In genomic region chr2:86200564-86200963, GRCh38 we compare ENCODE assay signal across 7 cellular contexts. TPM values are rescaled to one million over a fixed set of nuclear protein-coding genes. Genes with fewer than 3 reads are reported as not detected.
DNase-seq lines count a peak whose midpoint lies in the region; ATAC-seq, FAIRE-seq and TF ChIP-seq lines count a peak whose summit lies in the region.
"Not testable (repeated sequence)": the region's sequence is repeated elsewhere in the genome, so short reads cannot be mapped to it uniquely, and the experiment has no call there.

No MANE protein-coding gene starts in this region.

- H3F3A ChIP-seq in MM.1S (ENCODE audit: insufficient read depth, low read length): peaks cover 11% of the 10 kb centered on the region

- CTCF ChIA-PET in HepG2 (lab: Yijun Ruan, JAX; ENCODE audit: low intra/inter-chr PET ratio, low total read pairs): not testable (repeated sequence)

- not testable (repeated sequence) for TF ChIP-seq POLR2A in HepG2 (IDR thresholded peaks at IDR 0.05; ENCODE audit: insufficient read depth in 1 of 2, low read depth in 2 of 2, low read length in 2 of 2)

- not testable (repeated sequence) for TF ChIP-seq CTCF in GM12864 (IDR thresholded peaks at IDR 0.05; ENCODE audit: low read depth, low read length, missing control alignments); MM.1S (IDR thresholded peaks at IDR 0.05; ENCODE audit: low read length); astrocyte (IDR thresholded peaks at IDR 0.05; ENCODE audit: insufficient read depth, low read depth, low read length); epithelial cell of proximal tubule (conservative IDR thresholded peaks at IDR 0.05; ENCODE audit: low read depth, low read length); HepG2 (CRISPR knock-in tag; IDR thresholded peaks at IDR 0.05); osteocyte (IDR thresholded peaks at IDR 0.05)

- peaks cover 17% of the 10 kb centered on the region for H3K4me1 ChIP-seq in MM.1S (ENCODE audit: low read length)
- not testable (repeated sequence) for H3K4me1 ChIP-seq in astrocyte (ENCODE audit: insufficient read depth, low read length)
- peaks cover 53% of the 10 kb centered on the region for H3K4me1 ChIP-seq in HepG2 (ENCODE audit: insufficient read depth, low read length)

- not testable (repeated sequence) for H3K9me3 Mint-ChIP-seq in activated CD4-positive, alpha-beta T cell treated with anti-CD3 and anti-CD28 coated beads, Interleukin-2, amount 10 ng/mL, durations not matched to agents 24 days and 14 days; astrocyte (ENCODE audit: unreplicated experiment); osteocyte (ENCODE audit: unreplicated experiment)

- H3K4me2 ChIP-seq in MM.1S (ENCODE audit: low read depth, low read length): peak overlapping the region; percentile 64
- peak overlapping the region; percentile 95 for H3K4me2 ChIP-seq in astrocyte (ENCODE audit: low read length)
- peak overlapping the region; percentile 82 for H3K4me2 ChIP-seq in HepG2 (ENCODE audit: low read depth, low read length)

- not testable (repeated sequence) for H3K9me2 ChIP-seq in MM.1S (replicated peaks; ENCODE audit: insufficient read depth, low read length)

- peak overlapping the region; percentile 80; the same call in 1 of the 2 replicates for H3K9ac ChIP-seq in MM.1S (ENCODE audit: low read length)
- peak overlapping the region; percentile 92 for H3K9ac ChIP-seq in astrocyte (ENCODE audit: low read length)
- peak overlapping the region; percentile 89 for H3K9ac ChIP-seq in HepG2 (ENCODE audit: insufficient read depth, low read depth, low read length)

- H4K20me1 ChIP-seq in MM.1S (ENCODE audit: insufficient read depth, low read length); HepG2 (ENCODE audit: insufficient read depth, low read length): not testable (repeated sequence)
- peaks cover 16% of the 10 kb centered on the region for H4K20me1 ChIP-seq in astrocyte (ENCODE audit: insufficient read depth, low read length)

- FAIRE-seq in astrocyte (lab: Jason Lieb, UNC); HepG2 (lab: Jason Lieb, UNC): not testable (repeated sequence)

- not testable (repeated sequence) for H2AFZ ChIP-seq in MM.1S (ENCODE audit: low read length); astrocyte (ENCODE audit: low read depth, low read length); HepG2 (ENCODE audit: low read length)

- peak overlapping the region; percentile 94 for H3K4me3 Mint-ChIP-seq in activated CD4-positive, alpha-beta T cell treated with anti-CD3 and anti-CD28 coated beads, Interleukin-2, amount 10 ng/mL, durations not matched to agents 24 days and 14 days
- H3K4me3 Mint-ChIP-seq in astrocyte (ENCODE audit: unreplicated experiment) (peak overlapping the region; percentile 97), osteocyte (ENCODE audit: unreplicated experiment) (peak overlapping the region; percentile 99)

- not testable (repeated sequence) for H3K27ac Mint-ChIP-seq in activated CD4-positive, alpha-beta T cell treated with anti-CD3 and anti-CD28 coated beads, Interleukin-2, amount 10 ng/mL, durations not matched to agents 24 days and 14 days; osteocyte (ENCODE audit: unreplicated experiment)
- peak overlapping the region; percentile 58 for H3K27ac Mint-ChIP-seq in astrocyte (ENCODE audit: unreplicated experiment)

- intact Hi-C loops in activated CD4-positive, alpha-beta T cell treated with anti-CD3 and anti-CD28 coated beads, Interleukin-2, amount 10 ng/mL, durations not matched to agents 24 days and 14 days (cut with micrococcal nuclease); HepG2 (cut with micrococcal nuclease; ENCODE audit: unreplicated experiment): not testable (repeated sequence)

- H3K4me1 Mint-ChIP-seq in activated CD4-positive, alpha-beta T cell treated with anti-CD3 and anti-CD28 coated beads, Interleukin-2, amount 10 ng/mL, durations not matched to agents 24 days and 14 days: peaks cover 26% of the 10 kb centered on the region
- H3K4me1 Mint-ChIP-seq in astrocyte (ENCODE audit: low read depth, unreplicated experiment): peaks cover 23% of the 10 kb centered on the region
- peaks cover 38% of the 10 kb centered on the region for H3K4me1 Mint-ChIP-seq in osteocyte (ENCODE audit: unreplicated experiment)

- not testable (repeated sequence) for H3K36me3 Mint-ChIP-seq in activated CD4-positive, alpha-beta T cell treated with anti-CD3 and anti-CD28 coated beads, Interleukin-2, amount 10 ng/mL, durations not matched to agents 24 days and 14 days (ENCODE audit: low read depth); astrocyte (ENCODE audit: low read depth, unreplicated experiment); osteocyte (ENCODE audit: unreplicated experiment)

- H3K27me3 Mint-ChIP-seq in activated CD4-positive, alpha-beta T cell treated with anti-CD3 and anti-CD28 coated beads, Interleukin-2, amount 10 ng/mL, durations not matched to agents 24 days and 14 days; astrocyte (ENCODE audit: low read depth, unreplicated experiment); osteocyte (ENCODE audit: unreplicated experiment): not testable (repeated sequence)

- H3K4me3 ChIP-seq in GM12864 (ENCODE audit: low read depth, low read length) (peak overlapping the region; percentile 88; the same call in 1 of the 2 replicates), MM.1S (ENCODE audit: low read length) (peak overlapping the region; percentile 68), astrocyte (ENCODE audit: insufficient read depth, low read depth, low read length) (peak overlapping the region; percentile 93), epithelial cell of proximal tubule (ENCODE audit: low read depth, low read length) (peak overlapping the region; percentile 98), HepG2 (replicated peaks in 1 of 3; ENCODE audit: insufficient read depth in 1 of 3, low read depth in 2 of 3, low read length in 3 of 3) (peak overlapping the region in 2 of 3 experiments; percentile 85 to 92; a peak in 4 of 6 replicates)

- not testable (repeated sequence) for ATAC-seq in HepG2

- POLR2A ChIA-PET in HepG2 (lab: Yijun Ruan, JAX): interaction anchor here (0.9 kb wide), 1 partner anchor 83 kb away, joined by 3 read pairs; no protein-coding TSS in a partner anchor

- not testable (repeated sequence) for TF ChIP-seq EP300 in HepG2 (IDR thresholded peaks at IDR 0.05; ENCODE audit: low read depth in 2 of 2, low read length in 2 of 2); HepG2 (CRISPR knock-in tag; IDR thresholded peaks at IDR 0.05; ENCODE audit: borderline replicate concordance)

- in situ Hi-C loops in HepG2 (cut with HindIII; ENCODE audit: extremely low pct_ligation_motif_present, low pct_unique_long_range_greater_than_20kb): not testable (repeated sequence)

- H3K36me3 ChIP-seq in MM.1S (replicated peaks; ENCODE audit: insufficient read depth, low read length); astrocyte (ENCODE audit: insufficient read depth, low read length); HepG2 (replicated peaks in 1 of 2; ENCODE audit: control insufficient read depth in 1 of 2, insufficient read depth in 2 of 2, low read length in 2 of 2): not testable (repeated sequence)

- 88% methylated on average over 11 of the region's 11 CpGs for WGBS in HepG2 (ENCODE audit: low lambda C conversion rate)

- H3K9me3 ChIP-seq in MM.1S (replicated peaks; ENCODE audit: insufficient read depth, low read length); astrocyte (ENCODE audit: insufficient read depth, low read depth, low read length); HepG2 (ENCODE audit: low read length): not testable (repeated sequence)

- H3K27me3 ChIP-seq in MM.1S (replicated peaks; ENCODE audit: insufficient read depth, low read length); astrocyte (ENCODE audit: insufficient read depth, low read length); HepG2 (ENCODE audit: control insufficient read depth in 1 of 2, insufficient read depth in 2 of 2, low read length in 2 of 2): not testable (repeated sequence)

- BruUV-seq in HepG2 (replicated peaks; lab: Mats Ljungman, UMichigan): not testable (repeated sequence)

- TF ChIP-seq RAD21 in HepG2 (CRISPR knock-in tag; IDR thresholded peaks at IDR 0.05): not testable (repeated sequence)

- H3K27ac ChIP-seq in MM.1S (ENCODE audit: low read length); astrocyte (ENCODE audit: low read depth, low read length); HepG2 (ENCODE audit: extremely low read length, insufficient read depth, low read length): not testable (repeated sequence)

- H3K79me2 ChIP-seq in MM.1S (ENCODE audit: low read length) (peaks cover 71% of the 10 kb centered on the region), astrocyte (ENCODE audit: insufficient read depth, low read length) (peaks cover 62% of the 10 kb centered on the region), HepG2 (ENCODE audit: insufficient read depth, low read length) (peaks cover 51% of the 10 kb centered on the region)

- DNase-seq in GM12864 (ENCODE audit: low read depth); MM.1S; activated CD4-positive, alpha-beta T cell treated with anti-CD3 and anti-CD28 coated beads, Interleukin-2, amount 10 ng/mL, durations not matched to agents 24 days and 14 days; astrocyte (ENCODE audit: low read depth); epithelial cell of proximal tubule (ENCODE audit: low read depth); HepG2 (ENCODE audit: low spot score); osteocyte (ENCODE audit: extremely low spot score, unreplicated experiment): not testable (repeated sequence)

RNA-seq across cellular contexts. Expression of gene MRPL35, which starts 1.3 kb away (rescaled TPM):
- 65.0 and 72.7 TPM in 2 replicates for total RNA-seq in activated CD4-positive, alpha-beta T cell treated with anti-CD3 and anti-CD28 coated beads, Interleukin-2, amount 10 ng/mL, durations not matched to agents 24 days and 14 days
- total RNA-seq in astrocyte: 31.4 and 35.2 TPM in 2 replicates
- 20.9 and 44.9 TPM in 2 replicates for total RNA-seq in epithelial cell of proximal tubule
- 97.1 and 152 TPM in 2 replicates for total RNA-seq in HepG2 (2016; rRNA removed; fragmentation: Illumina TruSeq; extraction: Trizol)
- 25.4 and 27.6 TPM in 2 replicates for total RNA-seq in HepG2 (2016; cell fraction: cytosol; rRNA removed; fragmentation: Illumina TruSeq; extraction: Trizol; ENCODE audit: low read depth)
- 97.8 and 161 TPM in 2 replicates for total RNA-seq in HepG2 (2016; cell fraction: insoluble cytoplasmic fraction; rRNA removed; fragmentation: Illumina TruSeq; extraction: Trizol)
- total RNA-seq in HepG2 (2016; cell fraction: membrane; rRNA removed; fragmentation: Illumina TruSeq; extraction: Trizol): 21.6 and 28.9 TPM in 2 replicates
- 35.9 and 40.2 TPM in 2 replicates for total RNA-seq in HepG2 (2016; cell fraction: nucleus; rRNA removed; fragmentation: Illumina TruSeq; extraction: Trizol)
- polyA plus RNA-seq in HepG2 (2011; rRNA removed): 80.5 and 86.1 TPM in 2 replicates
- polyA plus RNA-seq in HepG2 (2011; cell fraction: cytosol; rRNA removed): 62.3 and 68.7 TPM in 2 replicates
- 40.2 and 46.3 TPM in 2 replicates for polyA plus RNA-seq in HepG2 (2011; cell fraction: nucleus; rRNA removed)
- 31.5 and 48.9 TPM in 2 replicates for polyA plus RNA-seq in HepG2 (2012)
- polyA plus RNA-seq in HepG2 (2016; cell fraction: cytosol; fragmentation: Illumina TruSeq; extraction: Trizol; ENCODE audit: low read depth): 21.8 and 23.1 TPM in 2 replicates
- polyA plus RNA-seq in HepG2 (2016; cell fraction: insoluble cytoplasmic fraction; fragmentation: Illumina TruSeq; extraction: Trizol; ENCODE audit: low read depth): 148 and 150 TPM in 2 replicates
- 17.2 and 19.6 TPM in 2 replicates for polyA plus RNA-seq in HepG2 (2016; cell fraction: membrane; fragmentation: Illumina TruSeq; extraction: Trizol; ENCODE audit: low read depth)
- 55.3 and 64.5 TPM in 2 replicates for polyA plus RNA-seq in HepG2 (2016; cell fraction: nucleus; fragmentation: Illumina TruSeq; extraction: Trizol; ENCODE audit: insufficient read depth, low read depth)
- 143 and 152 TPM in 2 replicates for polyA minus RNA-seq in HepG2 (2011; rRNA and poly(A)+ RNA removed; ENCODE audit: low replicate concordance)
- polyA minus RNA-seq in HepG2 (2011; cell fraction: cytosol; rRNA and poly(A)+ RNA removed): 21.9 and 30.4 TPM in 2 replicates
- polyA minus RNA-seq in HepG2 (2011; cell fraction: nucleus; rRNA and poly(A)+ RNA removed): 27.9 and 35.1 TPM in 2 replicates
- total RNA-seq in osteocyte: 27.1 and 27.5 TPM in 2 replicates

RNA-seq across cellular contexts. Expression of gene IMMT, which starts 5.3 kb away (rescaled TPM):
- 181 and 188 TPM in 2 replicates for total RNA-seq in activated CD4-positive, alpha-beta T cell treated with anti-CD3 and anti-CD28 coated beads, Interleukin-2, amount 10 ng/mL, durations not matched to agents 24 days and 14 days
- 99.3 and 99.4 TPM in 2 replicates for total RNA-seq in astrocyte
- total RNA-seq in epithelial cell of proximal tubule: 78.1 and 98.3 TPM in 2 replicates
- 119 and 174 TPM in 2 replicates for total RNA-seq in HepG2 (2016; rRNA removed; fragmentation: Illumina TruSeq; extraction: Trizol)
- 15.3 and 18.4 TPM in 2 replicates for total RNA-seq in HepG2 (2016; cell fraction: cytosol; rRNA removed; fragmentation: Illumina TruSeq; extraction: Trizol; ENCODE audit: low read depth)
- total RNA-seq in HepG2 (2016; cell fraction: insoluble cytoplasmic fraction; rRNA removed; fragmentation: Illumina TruSeq; extraction: Trizol): 120 and 173 TPM in 2 replicates
- total RNA-seq in HepG2 (2016; cell fraction: membrane; rRNA removed; fragmentation: Illumina TruSeq; extraction: Trizol): 33.8 and 38.5 TPM in 2 replicates
- 77.7 and 86.2 TPM in 2 replicates for total RNA-seq in HepG2 (2016; cell fraction: nucleus; rRNA removed; fragmentation: Illumina TruSeq; extraction: Trizol)
- 52.3 and 63.5 TPM in 2 replicates for polyA plus RNA-seq in HepG2 (2011; rRNA removed)
- polyA plus RNA-seq in HepG2 (2011; cell fraction: cytosol; rRNA removed): 44.9 and 51.8 TPM in 2 replicates
- 33.6 and 36.1 TPM in 2 replicates for polyA plus RNA-seq in HepG2 (2011; cell fraction: nucleus; rRNA removed)
- polyA plus RNA-seq in HepG2 (2012): 82.6 and 99.8 TPM in 2 replicates
- polyA plus RNA-seq in HepG2 (2016; cell fraction: cytosol; fragmentation: Illumina TruSeq; extraction: Trizol; ENCODE audit: low read depth): 12.7 and 14.4 TPM in 2 replicates
- 192 and 195 TPM in 2 replicates for polyA plus RNA-seq in HepG2 (2016; cell fraction: insoluble cytoplasmic fraction; fragmentation: Illumina TruSeq; extraction: Trizol; ENCODE audit: low read depth)
- polyA plus RNA-seq in HepG2 (2016; cell fraction: membrane; fragmentation: Illumina TruSeq; extraction: Trizol; ENCODE audit: low read depth): 23.3 and 29.6 TPM in 2 replicates
- 110 TPM in 2 replicates for polyA plus RNA-seq in HepG2 (2016; cell fraction: nucleus; fragmentation: Illumina TruSeq; extraction: Trizol; ENCODE audit: insufficient read depth, low read depth)
- 58.1 and 76.7 TPM in 2 replicates for polyA minus RNA-seq in HepG2 (2011; rRNA and poly(A)+ RNA removed; ENCODE audit: low replicate concordance)
- polyA minus RNA-seq in HepG2 (2011; cell fraction: cytosol; rRNA and poly(A)+ RNA removed): 66.1 and 82.3 TPM in 2 replicates
- polyA minus RNA-seq in HepG2 (2011; cell fraction: nucleus; rRNA and poly(A)+ RNA removed): 88.0 and 90.4 TPM in 2 replicates
- total RNA-seq in osteocyte: 79.9 and 81.8 TPM in 2 replicates
